Comparison of ENCODE assay signal across 7 cellular contexts in the genomic region with DNA sequence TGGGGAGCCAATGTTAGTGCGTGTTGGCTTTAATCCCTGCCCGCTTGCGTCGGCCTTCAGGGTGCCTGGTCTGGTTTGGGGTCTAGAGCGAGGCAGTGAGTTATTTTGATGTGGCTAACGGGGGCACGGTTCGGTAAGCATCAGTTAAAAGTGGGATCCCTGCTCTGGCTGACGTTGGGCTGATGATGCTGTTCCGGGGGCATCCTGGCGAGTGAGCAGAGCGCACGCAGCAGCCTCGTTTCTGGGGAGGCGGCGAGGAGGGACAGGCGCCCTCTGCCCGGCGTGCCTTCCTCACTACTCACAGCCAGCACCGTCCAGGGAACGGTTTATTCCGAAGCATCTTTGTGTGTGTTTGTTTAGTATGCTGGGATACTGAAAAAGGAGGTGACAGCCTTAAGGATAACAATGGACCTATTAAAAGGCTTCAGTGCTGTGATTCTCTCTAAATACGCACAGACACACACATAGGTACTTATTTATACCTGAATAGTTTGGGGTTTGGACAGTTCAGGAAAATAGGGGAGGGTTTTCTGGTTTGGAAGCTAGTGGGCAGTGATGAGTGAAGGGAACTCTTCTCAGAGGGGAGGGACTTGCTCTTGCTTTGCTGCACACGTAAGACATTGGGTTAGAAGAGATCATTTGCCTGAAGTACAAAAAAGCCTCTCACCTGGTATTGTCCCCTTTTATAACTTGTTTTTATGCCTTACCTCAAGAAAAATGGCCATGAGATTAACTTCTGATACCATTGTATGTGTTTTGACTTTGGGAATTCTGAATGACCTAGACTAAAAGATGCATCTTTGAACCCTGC. TPM values are rescaled to one million over a fixed set of nuclear protein-coding genes. Genes with fewer than 3 reads are reported as not detected.
DNase-seq lines count a peak whose midpoint lies in the region; ATAC-seq, FAIRE-seq and TF ChIP-seq lines count a peak whose summit lies in the region.

No MANE protein-coding gene starts in this region.

- TF ChIP-seq CTCF in psoas muscle (IDR thresholded peaks at IDR 0.05) = peak; percentile 50

- no peak for TF ChIP-seq POLR2A in GM12892 (IDR thresholded peaks at IDR 0.05; ENCODE audit: low read depth, low read length)

- peak overlapping the region; percentile 92 for H3K27ac ChIP-seq in psoas muscle

- intact Hi-C loops in psoas muscle (cut with DNase I) = loop anchor here (5.0 to 10.0 kb wide), 5 partner anchors 50 to 237 kb away; partner anchors contain the start of gene FEZ2 (in 1 of the 2)

- H3K36me3 ChIP-seq in psoas muscle (ENCODE audit: insufficient read depth in 1 of 2, low read depth in 1 of 2) = peaks cover 0 to 5% of the 10 kb centered on the region in 2 donors

- peak; percentile 67 for FAIRE-seq in GM12892 (lab: Jason Lieb, UNC)

- no peak for DNase-seq in GM12892 (ENCODE audit: insufficient read length)
- peak; percentile 82 for DNase-seq in HCEC 1CT
- peak; percentile 64 for DNase-seq in NCI-H460 (ENCODE audit: extremely low read depth, low read depth)
- peak in 39 of 56 donors; percentile 12 to 76 (median 39) for DNase-seq in amygdala (lab: John Stamatoyannopoulos, UW)
- DNase-seq in hippocampal formation (lab: John Stamatoyannopoulos, UW) = peak; percentile 32 to 57
- DNase-seq in psoas muscle = peak; percentile 57 to 80

- peak overlapping the region; percentile 95 for H3K4me3 ChIP-seq in psoas muscle

- peaks cover 51% of the 10 kb centered on the region for H3K4me1 ChIP-seq in psoas muscle

- no peaks in the 10 kb centered on the region for H3K27me3 ChIP-seq in psoas muscle (ENCODE audit: insufficient read depth in 3 of 3, low read length in 2 of 3)

- peak; percentile 54 to 75 (median 66) for ATAC-seq in psoas muscle
- no peak for ATAC-seq in GM18519 (IDR thresholded peaks at IDR 0.05; ENCODE audit: low FRiP score, unreplicated experiment)

- 0 to 1% (median 0%) methylated on average over 24 of the region's 24 CpGs for WGBS in psoas muscle, 3 donors

- H3K9me3 ChIP-seq in psoas muscle = no peaks in the 10 kb centered on the region

RNA-seq across cellular contexts. Expression of gene CRIM1, which starts 2.1 kb away (rescaled TPM):
- polyA plus RNA-seq in GM12892 (2012; ENCODE audit: missing spikeins) = 4.2 TPM
- 115 and 117 TPM in 2 replicates for total RNA-seq in NCI-H460 (2014; rRNA removed; shearing (Covaris generic))
- 47.5 and 62.7 TPM in 2 replicates for polyA plus RNA-seq in NCI-H460 (2014; cell fraction: nucleus; rRNA removed)
- 10 to 100 TPM; 49.8 to 66.2 (median 56.3) TPM for total RNA-seq in psoas muscle
- polyA plus RNA-seq in psoas muscle = 10 to 100 TPM; 10.2 to 68.1 (median 53.1) TPM
